ENCODE assay signal across 13 cellular contexts in genomic region chr5:138029501-138029900, GRCh38. TPM values are rescaled to one million over a fixed set of nuclear protein-coding genes. Genes with fewer than 3 reads are reported as not detected.
A peak's percentile ranks its signal among the peaks of the same experiment; 100 is the strongest.
DNase-seq lines count a peak whose midpoint lies in the region; ATAC-seq and TF ChIP-seq lines count a peak whose summit lies in the region.
"Had no signal": no experiment of that assay in that cellular context is flagged by ENCODE, and none has a peak within 500 bp of the region (broad histone marks: within the 10 kb centered on the region; RNA-seq: fewer than 3 reads in every experiment).

No MANE protein-coding gene starts in this region.

- peaks cover 0 to 17% (median 9%) of the 10 kb centered on the region in 11 experiments; a peak in 8 of 22 replicates for H3K9me3 ChIP-seq in BLaER1 treated with 17β-estradiol and CSF1 and Interleukin-3, amounts not matched to agents 10 nM and 100 nM (replicated peaks in 1 of 11)
- no peaks in the 10 kb centered on the region for H3K9me3 ChIP-seq in PC-9 (ENCODE audit: insufficient read depth, low read depth)
- H3K9me3 ChIP-seq in iPS-18a (ENCODE audit: control insufficient read depth, low read depth, low read length): no peaks in the 10 kb centered on the region
- H3K9me3 ChIP-seq in transverse colon: no peaks in the 10 kb centered on the region

- ATAC-seq in GM18511 (IDR thresholded peaks at IDR 0.05; ENCODE audit: unreplicated experiment): no peak

- H3K27me3 ChIP-seq in BLaER1 treated with 17β-estradiol and CSF1 and Interleukin-3, amounts not matched to agents 10 nM and 100 nM: no peaks in the 10 kb centered on the region
- H3K27me3 ChIP-seq in PC-9 (ENCODE audit: insufficient read depth, low read depth) (no peaks in the 10 kb centered on the region), iPS-18a (ENCODE audit: control insufficient read depth, insufficient read depth, low read length) (no peaks in the 10 kb centered on the region), transverse colon (no peaks in the 10 kb centered on the region)

- TF ChIP-seq POLR2A in transverse colon (IDR thresholded peaks at IDR 0.05): no peak

- intact Hi-C loops in PC-9 (cut with micrococcal nuclease; ENCODE audit: unreplicated experiment): no loop called here
- intact Hi-C loops in transverse colon (cut with DNase I; ENCODE audit: low total_unique reads): no loop called here

- peaks cover 21% of the 10 kb centered on the region for H3F3A ChIP-seq in PC-9 (ENCODE audit: insufficient read depth, low read depth)

- BruUV-seq in PC-9 (replicated peaks; lab: Mats Ljungman, UMichigan): no TSS peak

- peak; percentile 38 for DNase-seq in GM10248 (ENCODE audit: extremely low spot score)
- no peak for DNase-seq in PC-9
- DNase-seq in stimulated activated CD4-positive, alpha-beta T cell treated with anti-CD3 and anti-CD28 coated beads, Interleukin-4, amount 100 ng/mL, for 4 hours: no peak
- no peak for DNase-seq in stimulated activated naive CD4-positive, alpha-beta T cell treated with Interleukin-2 at 50 U/mL for 16 hours (lab: John Stamatoyannopoulos, UW)
- DNase-seq in transverse colon: no peak
- DNase-seq: endodermal cell; NCI-H187; SIG-M5; stimulated activated CD4-positive, alpha-beta T cell treated with anti-CD3 and anti-CD28 coated beads, Interleukin-4, amount 100 ng/mL, for 24 hours had no signal

- H3K27ac ChIP-seq in BLaER1 treated with 17β-estradiol and CSF1 and Interleukin-3, amounts not matched to agents 10 nM and 100 nM: no peak overlapping the region
- H3K27ac ChIP-seq in PC-9 (no peak overlapping the region), iPS-18a (ENCODE audit: low read length) (no peak overlapping the region), transverse colon (no peak overlapping the region)

- POLR2A ChIA-PET in GM10248 (lab: Yijun Ruan, JAX) (no interaction called here), PC-9 (lab: Charles Lee; ENCODE audit: unreplicated experiment) (no interaction called here)

- CTCF ChIA-PET in GM10248 (lab: Yijun Ruan, JAX): interaction anchor here (1.6 to 2.0 kb wide), 3 partner anchors 9 to 250 kb away, joined by 4 to 7 read pairs (median 5); no protein-coding TSS in a partner anchor
- CTCF ChIA-PET in PC-9 (lab: Charles Lee): interaction anchor here (0.6 kb wide), 1 partner anchor 108 kb away, joined by 6 read pairs; no protein-coding TSS in a partner anchor

- TF ChIP-seq CTCF in GM10248 (IDR thresholded peaks at IDR 0.05; ENCODE audit: control extremely low read depth, extremely low read depth, low read depth, missing control alignments) (no peak), PC-9 (conservative IDR thresholded peaks at IDR 0.05) (no peak), transverse colon (IDR thresholded peaks at IDR 0.05) (no peak)

- peaks cover 70 to 83% (median 80%) of the 10 kb centered on the region in 11 experiments for H4K20me1 ChIP-seq in BLaER1 treated with 17β-estradiol and CSF1 and Interleukin-3, amounts not matched to agents 10 nM and 100 nM
- H4K20me1 ChIP-seq in PC-9 (ENCODE audit: insufficient read depth): peaks cover 51% of the 10 kb centered on the region

- peak overlapping the region; percentile 68 to 95 (median 89) for H3K4me2 ChIP-seq in BLaER1 treated with 17β-estradiol and CSF1 and Interleukin-3, amounts not matched to agents 10 nM and 100 nM
- H3K4me2 ChIP-seq in PC-9: 0 out of 2 replicates have a peak overlapping the region, but pooled peaks have one; percentile 91

- H3K9me2 ChIP-seq in PC-9 (ENCODE audit: insufficient read depth): no peaks in the 10 kb centered on the region

- peaks cover 46 to 65% (median 52%) of the 10 kb centered on the region in 10 experiments for H3K4me1 ChIP-seq in BLaER1 treated with 17β-estradiol and CSF1 and Interleukin-3, amounts not matched to agents 10 nM and 100 nM
- H3K4me1 ChIP-seq in PC-9 (replicated peaks; ENCODE audit: insufficient read depth) (peaks cover 25% of the 10 kb centered on the region), iPS-18a (ENCODE audit: control insufficient read depth, low read depth, low read length) (peaks cover 5% of the 10 kb centered on the region), transverse colon (peaks cover 0 to 62% (median 28%) of the 10 kb centered on the region in 4 donors)

- H3K4me3 ChIP-seq in BLaER1 treated with 17β-estradiol and CSF1 and Interleukin-3, amounts not matched to agents 10 nM and 100 nM: no peak overlapping the region
- H3K4me3 ChIP-seq in PC-9: no peak overlapping the region
- H3K4me3 ChIP-seq in iPS-18a (ENCODE audit: low read length): no peak overlapping the region
- H3K4me3 ChIP-seq in transverse colon: no peak overlapping the region

- no peak overlapping the region for H2AFZ ChIP-seq in PC-9

- peaks cover 84% of the 10 kb centered on the region for H3K79me2 ChIP-seq in PC-9 (ENCODE audit: low read depth)

- WGBS in transverse colon (ENCODE audit: low coverage in 1 of 2), 2 donors: 54 to 67% methylated on average over 2 of the region's 2 CpGs

- TF ChIP-seq EP300 in transverse colon (IDR thresholded peaks at IDR 0.05; ENCODE audit: low read depth): no peak

- H3K36me3 ChIP-seq in BLaER1 treated with 17β-estradiol and CSF1 and Interleukin-3, amounts not matched to agents 10 nM and 100 nM: peaks cover 4 to 32% (median 18%) of the 10 kb centered on the region in 11 experiments; a peak in 15 of 22 replicates
- H3K36me3 ChIP-seq in PC-9 (ENCODE audit: low read depth) (0 out of 2 replicates have a peak, but pooled peaks cover 3% of the 10 kb centered on the region), iPS-18a (ENCODE audit: control insufficient read depth, low read depth, low read length) (no peaks in the 10 kb centered on the region), transverse colon (no peaks in the 10 kb centered on the region)

- in situ Hi-C loops in transverse colon (cut with MboI; ENCODE audit: low pct_ligation_motif_present in 1 of 4, low pct_unique_long_range_greater_than_20kb in 1 of 4, low sequenced_read_pairs in 3 of 4): no loop called here

- no peak overlapping the region for H3K9ac ChIP-seq in BLaER1 treated with 17β-estradiol and CSF1 and Interleukin-3, amounts not matched to agents 10 nM and 100 nM
- peak overlapping the region; percentile 0 for H3K9ac ChIP-seq in iPS-18a (ENCODE audit: low read length)

RNA-seq across cellular contexts. Expression of gene FAM13B, which starts 3.4 kb away (rescaled TPM):
- total RNA-seq in PC-9 (2021) (23.8 and 25.1 TPM in 2 replicates), transverse colon (10 to 100 TPM; 18.7 to 46.7 (median 23.0) TPM)

RNA-seq across cellular contexts. Expression of gene WNT8A, which starts 54.3 kb away (rescaled TPM):
- total RNA-seq in PC-9 (2021) (0.35 TPM in 1 of 2 replicates, not detected in the other), transverse colon (not detected)
- total RNA-seq: renal cortical epithelial cell had no signal
